1 cellular context compared by ENCODE assay signal in the genomic region with DNA sequence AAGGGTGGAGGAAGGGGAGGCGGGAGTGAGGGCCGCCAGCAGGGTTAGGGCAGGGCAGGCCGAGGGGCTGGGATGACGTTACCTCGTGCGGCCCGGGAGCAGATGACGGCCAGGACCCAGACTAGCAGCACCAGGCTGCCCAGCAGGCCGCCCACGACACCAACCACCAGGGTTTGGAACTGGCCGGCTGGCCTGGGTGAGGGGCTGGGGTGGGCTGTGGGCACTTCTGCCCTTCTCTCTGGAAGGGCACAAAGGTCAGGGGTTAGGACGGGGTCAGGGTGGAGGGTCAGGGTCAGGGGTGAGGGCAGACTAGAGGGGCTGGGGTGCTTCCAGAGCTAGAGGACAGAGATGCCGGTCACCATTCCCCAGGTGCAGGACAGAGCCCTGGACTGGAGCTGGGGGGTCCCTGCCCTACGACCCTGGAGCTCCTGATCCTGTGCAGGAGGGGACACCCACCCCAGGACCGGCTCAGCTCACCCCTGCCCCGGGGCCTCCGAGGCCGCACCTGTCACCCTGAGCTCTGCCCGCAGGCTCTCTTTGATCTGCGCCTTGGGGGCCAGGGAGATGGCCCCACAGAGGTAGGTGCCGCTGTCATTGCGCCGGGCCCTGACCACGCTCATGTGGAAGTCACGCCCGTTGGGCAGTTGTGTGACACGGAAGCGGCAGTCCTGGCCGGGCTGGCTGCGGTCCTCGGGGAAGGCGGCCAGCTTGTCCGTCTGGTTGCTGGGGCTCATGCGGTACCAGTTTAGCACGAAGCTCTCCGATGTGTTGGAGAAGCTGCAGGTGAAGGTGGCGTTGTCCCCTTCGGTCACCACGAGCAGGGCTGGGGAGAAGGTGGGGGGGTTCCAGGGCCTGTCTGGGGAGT.
TF ChIP-seq lines count a peak whose summit lies in the region.

No MANE protein-coding gene starts in this region.

TF ChIP-seq in HepG2, 621 proteins besides CTCF, POLR2A, EP300 and RAD21:
- TF ChIP-seq CC2D1A (CRISPR knock-in tag; IDR thresholded peaks at IDR 0.05): no peak
- TF ChIP-seq ZNF878 (CRISPR knock-in tag; IDR thresholded peaks at IDR 0.05): no peak
- TF ChIP-seq PCBP1 (IDR thresholded peaks at IDR 0.05; ENCODE audit: borderline replicate concordance, low read depth, low read length): peak; percentile 88; the same call in 1 of the 2 replicates
- no peak for TF ChIP-seq HNRNPH1 (optimal IDR thresholded peaks at IDR 0.05; ENCODE audit: low read depth, low read length)
- TF ChIP-seq HNRNPK (IDR thresholded peaks at IDR 0.05; ENCODE audit: low read depth, low read length, poor library complexity, severe bottlenecking): peak; percentile 84
- no peak for TF ChIP-seq ZSCAN21 (CRISPR knock-in tag; IDR thresholded peaks at IDR 0.05; ENCODE audit: borderline replicate concordance)
- TF ChIP-seq SMARCE1 (IDR thresholded peaks at IDR 0.05; ENCODE audit: borderline replicate concordance): no peak
